ENCODE assay signal across 8 cellular contexts in genomic region chr7:91264924-91265681, GRCh38. TPM values are rescaled to one million over a fixed set of nuclear protein-coding genes. Genes with fewer than 3 reads are reported as not detected.
DNase-seq lines count a peak whose midpoint lies in the region; ATAC-seq, FAIRE-seq and TF ChIP-seq lines count a peak whose summit lies in the region.

No MANE protein-coding gene starts in this region.

- H3K4me3 ChIP-seq in bronchial epithelial cell (ENCODE audit: low read depth, low read length), result peak overlapping the region; percentile 68
- H3K4me3 ChIP-seq in skin epidermis, result peak overlapping the region; percentile 64 to 88 (median 80)

- H3K27ac ChIP-seq in skin epidermis, result peak overlapping the region; percentile 43 to 98 (median 92)

- H3K27me3 ChIP-seq in bronchial epithelial cell (ENCODE audit: control insufficient read depth, insufficient read depth, low read length), result peaks cover 3% of the 10 kb centered on the region

- no peak for TF ChIP-seq CTCF in bronchial epithelial cell (IDR thresholded peaks at IDR 0.05; ENCODE audit: insufficient read depth, low read length, severe bottlenecking)

- no peak for FAIRE-seq in bronchial epithelial cell (lab: Jason Lieb, UNC)

- ATAC-seq in GM21367 (IDR thresholded peaks at IDR 0.05; ENCODE audit: unreplicated experiment) (peak; percentile 33), HG03558 (IDR thresholded peaks at IDR 0.05; ENCODE audit: extremely low read depth, unreplicated experiment) (peak; percentile 21)

- H3K36me3 ChIP-seq in bronchial epithelial cell (ENCODE audit: control insufficient read depth, insufficient read depth, low read length), result no peaks in the 10 kb centered on the region

- DNase-seq in Daoy (ENCODE audit: low read depth) (peak; percentile 79), NOMO-1 treated with dmso at 0.1 percent for 144 hours (lab: John Stamatoyannopoulos, UW; ENCODE audit: unreplicated experiment) (peak; percentile 89), bronchial epithelial cell (ENCODE audit: low read depth) (peak; percentile 52), islet precursor cell (peak; percentile 71), superior temporal gyrus (ENCODE audit: extremely low spot score) (no peak)

RNA-seq across cellular contexts. Expression of gene FZD1, which starts 0.9 kb away (rescaled TPM):
- total RNA-seq in Daoy (2014; rRNA removed; shearing (Covaris generic)), result 4.7 and 5.1 TPM in 2 replicates
- total RNA-seq in bronchial epithelial cell, result 2.4 and 4.1 TPM in 2 replicates
